ENCODE assay signal across 8 cellular contexts in the genomic region with DNA sequence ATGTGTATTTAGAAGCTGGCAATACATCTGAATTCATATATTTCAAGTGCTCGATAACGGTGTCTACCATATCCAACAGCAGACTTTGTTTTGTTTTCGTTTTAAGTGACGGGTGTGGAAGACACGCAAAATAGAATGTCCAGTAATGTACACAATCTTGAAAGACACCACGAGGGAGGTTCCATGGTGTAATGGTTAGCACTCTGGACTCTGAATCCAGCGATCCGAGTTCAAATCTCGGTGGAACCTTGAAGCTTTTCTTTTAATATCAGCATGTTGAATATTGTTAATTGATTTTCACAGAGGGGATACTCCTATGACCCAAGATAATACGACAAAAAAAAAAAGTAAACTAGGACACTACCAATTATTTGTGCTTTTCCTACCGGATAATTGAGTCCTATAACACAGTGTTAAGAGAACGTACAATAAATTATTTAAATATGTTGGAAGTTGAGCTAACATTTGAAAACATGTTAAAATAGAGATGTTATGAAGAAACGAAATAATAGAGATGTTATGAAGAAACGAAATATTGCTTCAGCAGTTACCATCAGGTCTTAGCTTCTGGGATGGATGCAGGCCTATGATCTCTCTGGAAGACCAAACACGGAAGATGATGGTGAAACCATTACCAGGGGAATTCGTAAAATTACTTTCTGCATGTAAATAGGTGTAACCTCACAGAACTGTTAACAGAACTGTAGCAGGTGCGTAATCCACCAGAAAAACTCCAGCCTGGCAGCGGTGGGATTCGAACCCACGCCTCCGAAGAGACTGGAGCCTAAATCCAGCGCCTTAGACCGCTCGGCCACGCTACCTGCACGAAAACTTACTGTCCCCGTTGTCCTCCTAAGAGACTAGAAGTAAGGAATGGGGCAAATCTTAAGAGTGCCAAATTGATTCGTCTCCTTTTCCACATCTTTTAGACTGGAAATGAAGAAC. TPM values are rescaled to one million over a fixed set of nuclear protein-coding genes. Genes with fewer than 3 reads are reported as not detected.
DNase-seq lines count a peak whose midpoint lies in the region; ATAC-seq and TF ChIP-seq lines count a peak whose summit lies in the region.

No MANE protein-coding gene starts in this region.

- no peaks in the 10 kb centered on the region for H3K9me3 ChIP-seq in right lobe of liver

- ATAC-seq in HG03342 (IDR thresholded peaks at IDR 0.05; ENCODE audit: unreplicated experiment): peak; percentile 27
- ATAC-seq in right lobe of liver: peak; percentile 56 to 67 (median 60)
- ATAC-seq in HG02759 (IDR thresholded peaks at IDR 0.05; ENCODE audit: unreplicated experiment): no peak

- H3K4me1 ChIP-seq in right lobe of liver: peaks cover 0 to 54% (median 12%) of the 10 kb centered on the region in 4 donors

- WGBS in right lobe of liver (ENCODE audit: insufficient coverage, low coverage, low lambda C conversion rate, missing lambda C conversion rate): under 1% methylated on average over 28 of the region's 28 CpGs

- peak; percentile 87 for DNase-seq in GM12864 (ENCODE audit: low read depth)
- DNase-seq in NCI-H510A (lab: John Stamatoyannopoulos, UW): peak; percentile 32
- peak; percentile 75 to 84 for DNase-seq in activated CD4-positive, alpha-beta T cell treated with anti-CD3 and anti-CD28 coated beads for 4 hours
- peak; percentile 93 for DNase-seq in dedifferentiated amniotic fluid mesenchymal stem cell (ENCODE audit: extremely low spot score)
- peak; percentile 75 to 82 (median 77) for DNase-seq in right lobe of liver
- DNase-seq in stimulated activated CD4-positive, alpha-beta T cell treated with anti-CD3 and anti-CD28 coated beads, Interleukin-4, amount 100 ng/mL, for 1 hour: peak; percentile 87

- no peak for TF ChIP-seq CTCF in GM12864 (IDR thresholded peaks at IDR 0.05; ENCODE audit: low read depth, low read length, missing control alignments)
- TF ChIP-seq CTCF in right lobe of liver (IDR thresholded peaks at IDR 0.05): no peak

- peak overlapping the region; percentile 13 to 41 (median 33) for H3K27ac ChIP-seq in right lobe of liver

- H3K36me3 ChIP-seq in right lobe of liver: no peaks in the 10 kb centered on the region

- peaks cover 0 to 43% of the 10 kb centered on the region in 2 donors for H3K27me3 ChIP-seq in right lobe of liver

- TF ChIP-seq POLR2A in right lobe of liver (IDR thresholded peaks at IDR 0.05): no peak

- H3K4me3 ChIP-seq in GM12864 (ENCODE audit: low read depth, low read length): peak overlapping the region; percentile 58
- H3K4me3 ChIP-seq in right lobe of liver: peak overlapping the region; percentile 29 to 49 (median 37)

- intact Hi-C loops in right lobe of liver (cut with DNase I): loop anchor here in 1 of 2 donors (10.0 kb wide), 1 partner anchor 55 kb away; no protein-coding TSS in a partner anchor

RNA-seq across cellular contexts. Expression of a gene that starts 1.5 kb away (rescaled TPM):
- not detected for total RNA-seq in right lobe of liver

RNA-seq across cellular contexts. Expression of a gene that starts 4.1 kb away (rescaled TPM):
- not detected for total RNA-seq in right lobe of liver

RNA-seq across cellular contexts. Expression of a gene that starts 32.3 kb away (rescaled TPM):
- total RNA-seq in right lobe of liver: not detected

RNA-seq across cellular contexts. Expression of a gene that starts 32.4 kb away (rescaled TPM):
- 100 to 1,000 TPM in 1 of 6 experiments, 10 to 100 TPM in 5; 25.7 to 118 (median 55.2) TPM for total RNA-seq in right lobe of liver

RNA-seq across cellular contexts. Expression of a gene that starts 42.9 kb away (rescaled TPM):
- 10 to 100 TPM in 4 of 6 experiments, 1 to 10 TPM in 2; 4.4 to 18.6 (median 13.2) TPM for total RNA-seq in right lobe of liver

Comparison
In these comparisons a context has a peak if more than half of its experiments do, and no peak if none do; other contexts are left out.
1. DNase-seq: peak in every context shown above with its lines; median percentile 93 in dedifferentiated amniotic fluid mesenchymal stem cell; 87 in GM12864; 87 in stimulated activated CD4-positive, alpha-beta T cell treated with anti-CD3 and anti-CD28 coated beads, Interleukin-4, amount 100 ng/mL, for 1 hour; 80 in activated CD4-positive, alpha-beta T cell treated with anti-CD3 and anti-CD28 coated beads for 4 hours; 77 in right lobe of liver; 32 in NCI-H510A.